In the genomic region with DNA sequence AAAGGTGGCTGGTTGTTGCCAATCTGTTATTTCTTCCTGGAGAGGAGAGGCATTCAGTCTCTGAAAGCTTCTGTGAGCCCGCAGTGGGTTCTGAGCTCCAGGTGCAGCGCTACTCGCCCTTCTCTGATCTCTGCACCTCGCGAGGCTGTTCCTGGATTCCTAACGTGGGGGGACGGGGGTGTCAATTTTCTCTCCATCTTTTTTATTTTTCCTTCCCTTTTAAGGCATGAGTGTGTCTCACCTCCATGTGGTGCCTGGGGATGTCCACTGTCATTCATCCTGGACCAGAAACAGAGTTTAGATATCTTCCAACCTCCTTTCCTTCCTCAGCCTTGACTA, we compare ENCODE assay signal across 8 cellular contexts. TPM values are rescaled to one million over a fixed set of nuclear protein-coding genes. Genes with fewer than 3 reads are reported as not detected.
DNase-seq lines count a peak whose midpoint lies in the region; ATAC-seq and TF ChIP-seq lines count a peak whose summit lies in the region.

No MANE protein-coding gene starts in this region.

- H3K36me3 Mint-ChIP-seq in CD4-positive, CD25-positive, alpha-beta regulatory T cell: peaks cover 30% of the 10 kb centered on the region
- no peaks in the 10 kb centered on the region for H3K36me3 Mint-ChIP-seq in endodermal cell (ENCODE audit: low read depth)
- peaks cover 54% of the 10 kb centered on the region for H3K36me3 Mint-ChIP-seq in natural killer cell treated with Interleukin-12 subunit alpha and Interleukin-12 subunit beta and Interleukin-15 and Interleukin-18, amount 100 ng/mL, for 72 hours

- ATAC-seq in CD4-positive, CD25-positive, alpha-beta regulatory T cell (ENCODE audit: low read depth in 2 of 2): no peak
- ATAC-seq in natural killer cell treated with Interleukin-12 subunit alpha and Interleukin-12 subunit beta and Interleukin-15 and Interleukin-18, amount 100 ng/mL, for 72 hours: no peak
- ATAC-seq in GM19395 (IDR thresholded peaks at IDR 0.05; ENCODE audit: unreplicated experiment): no peak

- WGBS in endodermal cell (ENCODE audit: insufficient coverage in 1 of 2, insufficient read length in 1 of 2), 2 experiments: 65 to 70% methylated on average over 7 of the region's 7 CpGs

- peak overlapping the region; percentile 62 for H3K4me3 ChIP-seq in CD4-positive, CD25-positive, alpha-beta regulatory T cell (ENCODE audit: low read depth, low read length)
- peak overlapping the region; percentile 85 for H3K4me3 ChIP-seq in endodermal cell (ENCODE audit: low read length)

- H3K27me3 ChIP-seq in CD4-positive, CD25-positive, alpha-beta regulatory T cell (ENCODE audit: control insufficient read depth, insufficient read depth, low read length): no peaks in the 10 kb centered on the region
- H3K27me3 ChIP-seq in endodermal cell (ENCODE audit: control insufficient read depth, insufficient read depth, low read length, poor library complexity, severe bottlenecking): no peaks in the 10 kb centered on the region

- no peak overlapping the region for H3K9ac ChIP-seq in endodermal cell (ENCODE audit: extremely low read depth, low read length, poor library complexity, severe bottlenecking)

- no peak for DNase-seq in CD4-positive, CD25-positive, alpha-beta regulatory T cell
- peak; percentile 48 for DNase-seq in NCI-H146 treated with DMSO at 0.1 percent for 48 hours (lab: John Stamatoyannopoulos, UW; ENCODE audit: unreplicated experiment)
- peak; percentile 48 for DNase-seq in endodermal cell
- DNase-seq in natural killer cell treated with Interleukin-12 subunit alpha and Interleukin-12 subunit beta and Interleukin-15 and Interleukin-18, amount 100 ng/mL, for 72 hours (ENCODE audit: low spot score): no peak
- DNase-seq in SIG-M5 (lab: John Stamatoyannopoulos, UW): no peak
- no peak for DNase-seq in activated CD4-positive, alpha-beta T cell treated with anti-CD3 and anti-CD28 coated beads for 1 hour
- DNase-seq in UCSD-AML1 (lab: John Stamatoyannopoulos, UW; ENCODE audit: unreplicated experiment): no peak

- H3K4me3 Mint-ChIP-seq in CD4-positive, CD25-positive, alpha-beta regulatory T cell: peak overlapping the region in 3 of 4 donors; percentile 47 to 78 (median 71)
- H3K4me3 Mint-ChIP-seq in endodermal cell: peak overlapping the region; percentile 70
- peak overlapping the region; percentile 54 for H3K4me3 Mint-ChIP-seq in natural killer cell treated with Interleukin-12 subunit alpha and Interleukin-12 subunit beta and Interleukin-15 and Interleukin-18, amount 100 ng/mL, for 72 hours

- peaks cover 4% of the 10 kb centered on the region for H3K27me3 Mint-ChIP-seq in CD4-positive, CD25-positive, alpha-beta regulatory T cell
- no peaks in the 10 kb centered on the region for H3K27me3 Mint-ChIP-seq in endodermal cell (ENCODE audit: insufficient read depth)
- no peaks in the 10 kb centered on the region for H3K27me3 Mint-ChIP-seq in natural killer cell treated with Interleukin-12 subunit alpha and Interleukin-12 subunit beta and Interleukin-15 and Interleukin-18, amount 100 ng/mL, for 72 hours

- H3K9me3 ChIP-seq in CD4-positive, CD25-positive, alpha-beta regulatory T cell (ENCODE audit: control insufficient read depth in 2 of 2, low read length in 2 of 2): peaks cover 54 to 76% of the 10 kb centered on the region in 2 experiments
- H3K9me3 ChIP-seq in endodermal cell (ENCODE audit: control insufficient read depth, low read length): peaks cover 18% of the 10 kb centered on the region

- H3K36me3 ChIP-seq in CD4-positive, CD25-positive, alpha-beta regulatory T cell (ENCODE audit: control insufficient read depth, insufficient read depth, low read length): no peaks in the 10 kb centered on the region
- H3K36me3 ChIP-seq in endodermal cell (ENCODE audit: control insufficient read depth, insufficient read depth, low read length): no peaks in the 10 kb centered on the region

- H3K27ac Mint-ChIP-seq in CD4-positive, CD25-positive, alpha-beta regulatory T cell: peak overlapping the region in 2 of 3 donors; percentile 6 to 49
- peak overlapping the region; percentile 81 for H3K27ac Mint-ChIP-seq in endodermal cell
- H3K27ac Mint-ChIP-seq in natural killer cell treated with Interleukin-12 subunit alpha and Interleukin-12 subunit beta and Interleukin-15 and Interleukin-18, amount 100 ng/mL, for 72 hours: no peak overlapping the region

- H3K27ac ChIP-seq in CD4-positive, CD25-positive, alpha-beta regulatory T cell (ENCODE audit: insufficient read depth, low read length, poor library complexity, severe bottlenecking): no peak overlapping the region
- no peak overlapping the region for H3K27ac ChIP-seq in endodermal cell (ENCODE audit: low read depth, low read length)

- peaks cover 7 to 69% (median 36%) of the 10 kb centered on the region in 7 donors for H3K9me3 Mint-ChIP-seq in CD4-positive, CD25-positive, alpha-beta regulatory T cell
- H3K9me3 Mint-ChIP-seq in endodermal cell: peaks cover 17% of the 10 kb centered on the region
- peaks cover 38% of the 10 kb centered on the region for H3K9me3 Mint-ChIP-seq in natural killer cell treated with Interleukin-12 subunit alpha and Interleukin-12 subunit beta and Interleukin-15 and Interleukin-18, amount 100 ng/mL, for 72 hours

- peaks cover 5% of the 10 kb centered on the region for H3K4me1 ChIP-seq in CD4-positive, CD25-positive, alpha-beta regulatory T cell (ENCODE audit: control insufficient read depth, insufficient read depth, low read length, poor library complexity, severe bottlenecking)
- H3K4me1 ChIP-seq in endodermal cell (ENCODE audit: control insufficient read depth, insufficient read depth, low read length): no peaks in the 10 kb centered on the region

- no peak for TF ChIP-seq CTCF in endodermal cell (conservative IDR thresholded peaks at IDR 0.05)

- H3K4me1 Mint-ChIP-seq in CD4-positive, CD25-positive, alpha-beta regulatory T cell: peaks cover 0 to 11% (median 2%) of the 10 kb centered on the region in 4 donors
- peaks cover 7% of the 10 kb centered on the region for H3K4me1 Mint-ChIP-seq in endodermal cell
- peaks cover 9 to 10% of the 10 kb centered on the region in 2 donors for H3K4me1 Mint-ChIP-seq in natural killer cell treated with Interleukin-12 subunit alpha and Interleukin-12 subunit beta and Interleukin-15 and Interleukin-18, amount 100 ng/mL, for 72 hours (ENCODE audit: low read depth in 2 of 2)

RNA-seq across cellular contexts. Expression of a gene that starts 0.6 kb away (rescaled TPM):
- 0.12 TPM for total RNA-seq in CD4-positive, CD25-positive, alpha-beta regulatory T cell
- under 1 TPM in 3 of 4 donors, not detected in 1; 0.35 to 0.64 (median 0.56) TPM for polyA plus RNA-seq in CD4-positive, CD25-positive, alpha-beta regulatory T cell
- total RNA-seq in endodermal cell: 1 to 10 TPM in 1 of 2 donors, under 1 TPM in 1; 0.58 to 3.0 TPM
- 0.85 TPM for polyA plus RNA-seq in endodermal cell (2013, experiment 1 of 2)
- 0.70 TPM for polyA plus RNA-seq in endodermal cell (2013, experiment 2 of 2)
- total RNA-seq in natural killer cell treated with Interleukin-12 subunit alpha and Interleukin-12 subunit beta and Interleukin-15 and Interleukin-18, amount 100 ng/mL, for 72 hours: not detected

RNA-seq across cellular contexts. Expression of a gene that starts 44.5 kb away (rescaled TPM):
- total RNA-seq in CD4-positive, CD25-positive, alpha-beta regulatory T cell: 5.4 TPM
- polyA plus RNA-seq in CD4-positive, CD25-positive, alpha-beta regulatory T cell: 1 to 10 TPM; 1.0 to 3.5 (median 2.6) TPM
- 10 to 100 TPM in 1 of 2 donors, 1 to 10 TPM in 1; 7.0 to 12.1 TPM for total RNA-seq in endodermal cell
- polyA plus RNA-seq in endodermal cell (2013, experiment 1 of 2): 4.9 TPM
- polyA plus RNA-seq in endodermal cell (2013, experiment 2 of 2): 5.1 TPM
- 1 to 10 TPM; 8.3 to 9.0 TPM for total RNA-seq in natural killer cell treated with Interleukin-12 subunit alpha and Interleukin-12 subunit beta and Interleukin-15 and Interleukin-18, amount 100 ng/mL, for 72 hours

RNA-seq across cellular contexts. Expression of a gene that starts 48.0 kb away (rescaled TPM):
- total RNA-seq in CD4-positive, CD25-positive, alpha-beta regulatory T cell: 21.6 TPM
- polyA plus RNA-seq in CD4-positive, CD25-positive, alpha-beta regulatory T cell: 10 to 100 TPM; 11.4 to 18.0 (median 16.0) TPM
- total RNA-seq in endodermal cell: 10 to 100 TPM; 27.6 to 27.8 TPM
- polyA plus RNA-seq in endodermal cell (2013, experiment 1 of 2): 17.6 TPM
- 16.1 TPM for polyA plus RNA-seq in endodermal cell (2013, experiment 2 of 2)
- 10 to 100 TPM; 25.9 to 26.0 TPM for total RNA-seq in natural killer cell treated with Interleukin-12 subunit alpha and Interleukin-12 subunit beta and Interleukin-15 and Interleukin-18, amount 100 ng/mL, for 72 hours

Comparison
In these comparisons a context has a peak if more than half of its experiments do, and no peak if none do; other contexts are left out.
1. DNase-seq: peak in NCI-H146 treated with DMSO at 0.1 percent for 48 hours (single experiment) and endodermal cell (single experiment); none in CD4-positive, CD25-positive, alpha-beta regulatory T cell (0 of 3), natural killer cell treated with Interleukin-12 subunit alpha and Interleukin-12 subunit beta and Interleukin-15 and Interleukin-18, amount 100 ng/mL, for 72 hours (single experiment), SIG-M5 (single experiment), activated CD4-positive, alpha-beta T cell treated with anti-CD3 and anti-CD28 coated beads for 1 hour (single experiment) and UCSD-AML1 (single experiment).
2. H3K27ac Mint-ChIP-seq: peak in CD4-positive, CD25-positive, alpha-beta regulatory T cell (2 of 3) and endodermal cell (single experiment); none in natural killer cell treated with Interleukin-12 subunit alpha and Interleukin-12 subunit beta and Interleukin-15 and Interleukin-18, amount 100 ng/mL, for 72 hours (0 of 2).
3. Peak in every context shown above with its lines, with median percentiles within 50 percentile points of each other: H3K4me3 Mint-ChIP-seq.